9 cellular contexts compared by ENCODE assay signal in genomic region chr19:4061683-4062575, GRCh38. TPM values are rescaled to one million over a fixed set of nuclear protein-coding genes. Genes with fewer than 3 reads are reported as not detected.
DNase-seq lines count a peak whose midpoint lies in the region; ATAC-seq and TF ChIP-seq lines count a peak whose summit lies in the region.
"Had no signal": no experiment of that assay in that cellular context is flagged by ENCODE, and none has a peak within 500 bp of the region (broad histone marks: within the 10 kb centered on the region; RNA-seq: fewer than 3 reads in every experiment).

No MANE protein-coding gene starts in this region.

- H3K4me2 ChIP-seq in DOHH2 (ENCODE audit: low read length) (peak overlapping the region; percentile 67), PC-9 (peak overlapping the region; percentile 91)

- H3K79me2 ChIP-seq in DOHH2 (ENCODE audit: control insufficient read depth, low read length) (peaks cover 86% of the 10 kb centered on the region), PC-9 (ENCODE audit: low read depth) (peaks cover 80% of the 10 kb centered on the region)

- peak; percentile 76 to 83 for DNase-seq in PC-9
- DNase-seq in esophagus muscularis mucosa (ENCODE audit: extremely low spot score): no peak
- DNase-seq in skeletal muscle cell (ENCODE audit: low read depth): no peak
- DNase-seq in activated naive CD4-positive, alpha-beta T cell treated with anti-CD3 and anti-CD28 coated beads for 36 hours: no peak
- DNase-seq in HPDE6-E6E7 (ENCODE audit: extremely low spot score): no peak
- no peak for DNase-seq in NCI-H1930 (lab: John Stamatoyannopoulos, UW)

- H3K36me3 ChIP-seq in DOHH2 (ENCODE audit: control insufficient read depth, low read length) (peaks cover 58% of the 10 kb centered on the region), PC-9 (ENCODE audit: low read depth) (no peaks in the 10 kb centered on the region), esophagus muscularis mucosa (peaks cover 0 to 9% (median 8%) of the 10 kb centered on the region in 4 donors)

- TF ChIP-seq POLR2A in esophagus muscularis mucosa (IDR thresholded peaks at IDR 0.05; ENCODE audit: low read depth): no peak

- BruUV-seq in PC-9 (replicated peaks; lab: Mats Ljungman, UMichigan): no TSS peak

- H3K4me1 Mint-ChIP-seq in activated naive CD4-positive, alpha-beta T cell treated with anti-CD3 and anti-CD28 coated beads for 36 hours (ENCODE audit: low read depth): peaks cover 35% of the 10 kb centered on the region

- H3K27me3 ChIP-seq in DOHH2 (ENCODE audit: control insufficient read depth, low read length): no peaks in the 10 kb centered on the region
- H3K27me3 ChIP-seq in PC-9 (ENCODE audit: insufficient read depth, low read depth): no peaks in the 10 kb centered on the region
- no peaks in the 10 kb centered on the region for H3K27me3 ChIP-seq in esophagus muscularis mucosa
- H3K27me3 ChIP-seq: foreskin keratinocyte had no signal

- H3K27ac ChIP-seq in DOHH2 (ENCODE audit: low read depth, low read length) (no peak overlapping the region), PC-9 (peak overlapping the region; percentile 96), esophagus muscularis mucosa (replicated peaks in 1 of 4) (peak overlapping the region; percentile 97 to 99 (median 98))
- H3K27ac ChIP-seq: foreskin keratinocyte had no signal

- TF ChIP-seq EP300 in esophagus muscularis mucosa (IDR thresholded peaks at IDR 0.05): no peak

- TF ChIP-seq CTCF in DOHH2 (IDR thresholded peaks at IDR 0.05; ENCODE audit: low read depth, low read length, poor library complexity, severe bottlenecking) (no peak), PC-9 (conservative IDR thresholded peaks at IDR 0.05) (no peak), esophagus muscularis mucosa (IDR thresholded peaks at IDR 0.05) (no peak)

- H3K4me3 Mint-ChIP-seq in activated naive CD4-positive, alpha-beta T cell treated with anti-CD3 and anti-CD28 coated beads for 36 hours: no peak overlapping the region

- H3F3A ChIP-seq in DOHH2 (ENCODE audit: control insufficient read depth, insufficient read depth) (no peaks in the 10 kb centered on the region), PC-9 (ENCODE audit: insufficient read depth, low read depth) (peaks cover 35% of the 10 kb centered on the region; the same call in 1 of the 2 replicates)

- no peaks in the 10 kb centered on the region for H3K9me2 ChIP-seq in DOHH2 (replicated peaks; ENCODE audit: control insufficient read depth, low read length)
- H3K9me2 ChIP-seq in PC-9 (ENCODE audit: insufficient read depth): no peaks in the 10 kb centered on the region

- WGBS in esophagus muscularis mucosa: 63% methylated on average over 13 of the region's 39 CpGs

- CTCF ChIA-PET in PC-9 (lab: Charles Lee): no interaction called here
- CTCF ChIA-PET in activated naive CD4-positive, alpha-beta T cell treated with anti-CD3 and anti-CD28 coated beads for 36 hours (lab: Charles Lee): no interaction called here

- peak overlapping the region; percentile 37 for H3K4me3 ChIP-seq in DOHH2 (ENCODE audit: low read length)
- peak overlapping the region; percentile 57; the same call in 1 of the 2 replicates for H3K4me3 ChIP-seq in PC-9
- peak overlapping the region; percentile 48 to 100 (median 94) for H3K4me3 ChIP-seq in esophagus muscularis mucosa
- peak overlapping the region; percentile 9 for H3K4me3 ChIP-seq in skeletal muscle cell (ENCODE audit: low read depth, low read length)

- POLR2A ChIA-PET in PC-9 (lab: Charles Lee; ENCODE audit: unreplicated experiment): no interaction called here

- no peaks in the 10 kb centered on the region for H3K27me3 Mint-ChIP-seq in activated naive CD4-positive, alpha-beta T cell treated with anti-CD3 and anti-CD28 coated beads for 36 hours (ENCODE audit: low read depth)

- H3K36me3 Mint-ChIP-seq in activated naive CD4-positive, alpha-beta T cell treated with anti-CD3 and anti-CD28 coated beads for 36 hours (ENCODE audit: low read depth): peaks cover 2% of the 10 kb centered on the region

- H3K27ac Mint-ChIP-seq in activated naive CD4-positive, alpha-beta T cell treated with anti-CD3 and anti-CD28 coated beads for 36 hours: no peak overlapping the region

- H3K4me1 ChIP-seq in DOHH2 (ENCODE audit: control insufficient read depth, low read length) (peaks cover 42% of the 10 kb centered on the region), PC-9 (replicated peaks; ENCODE audit: insufficient read depth) (peaks cover 63% of the 10 kb centered on the region), esophagus muscularis mucosa (peaks cover 63 to 78% (median 72%) of the 10 kb centered on the region in 4 donors)

- H3K9me3 ChIP-seq in DOHH2 (ENCODE audit: control insufficient read depth, insufficient read depth, low read length) (no peaks in the 10 kb centered on the region), PC-9 (ENCODE audit: insufficient read depth, low read depth) (no peaks in the 10 kb centered on the region), esophagus muscularis mucosa (no peaks in the 10 kb centered on the region)

- H3K9me3 Mint-ChIP-seq in activated naive CD4-positive, alpha-beta T cell treated with anti-CD3 and anti-CD28 coated beads for 36 hours: no peaks in the 10 kb centered on the region

- intact Hi-C loops in PC-9 (cut with micrococcal nuclease; ENCODE audit: unreplicated experiment) (loop anchor here (1.0 to 10.0 kb wide), 3 partner anchors 10 to 83 kb away; partner anchors contain the start of gene EEF2), esophagus muscularis mucosa (cut with DNase I) (no loop called here)
- intact Hi-C loops in activated naive CD4-positive, alpha-beta T cell treated with anti-CD3 and anti-CD28 coated beads for 36 hours (cut with micrococcal nuclease): no loop called here

- H4K20me1 ChIP-seq in DOHH2 (ENCODE audit: control insufficient read depth, insufficient read depth, low read depth, low read length): peaks cover 43% of the 10 kb centered on the region
- H4K20me1 ChIP-seq in PC-9 (ENCODE audit: insufficient read depth): peaks cover 43% of the 10 kb centered on the region

- no peak overlapping the region for H2AFZ ChIP-seq in PC-9

- no peak for ATAC-seq in GM18909 (IDR thresholded peaks at IDR 0.05; ENCODE audit: poor library complexity, unreplicated experiment)
- ATAC-seq: foreskin keratinocyte had no signal

RNA-seq across cellular contexts. Expression of gene ZBTB7A, which starts 4.8 kb away (rescaled TPM):
- total RNA-seq in PC-9 (2021): 41.2 and 48.2 TPM in 2 replicates
- total RNA-seq in esophagus muscularis mucosa: 100 to 1,000 TPM in 2 of 4 donors, 10 to 100 TPM in 2; 71.9 to 137 (median 114) TPM
- total RNA-seq in activated naive CD4-positive, alpha-beta T cell treated with anti-CD3 and anti-CD28 coated beads for 36 hours: 10 to 100 TPM; 11.3 to 11.9 TPM

RNA-seq across cellular contexts. Expression of gene PIAS4, which starts 54.4 kb away (rescaled TPM):
- total RNA-seq in PC-9 (2021): 25.5 and 26.5 TPM in 2 replicates
- 10 to 100 TPM; 16.6 to 34.1 (median 24.8) TPM for total RNA-seq in esophagus muscularis mucosa
- total RNA-seq in activated naive CD4-positive, alpha-beta T cell treated with anti-CD3 and anti-CD28 coated beads for 36 hours: 10 to 100 TPM; 16.1 to 20.1 TPM

Comparison
In these comparisons a context has a peak if more than half of its experiments do, and no peak if none do; other contexts are left out.
1. H3K4me3 ChIP-seq: peak in every context shown above with its lines; median percentile 94 in esophagus muscularis mucosa; 57 in PC-9; 37 in DOHH2; 9 in skeletal muscle cell.
2. DNase-seq: peak in PC-9 (2 of 2); none in esophagus muscularis mucosa (single experiment), skeletal muscle cell (single experiment), activated naive CD4-positive, alpha-beta T cell treated with anti-CD3 and anti-CD28 coated beads for 36 hours (single experiment), HPDE6-E6E7 (single experiment) and NCI-H1930 (0 of 2).